20 cellular contexts compared by ENCODE assay signal in the genomic region with DNA sequence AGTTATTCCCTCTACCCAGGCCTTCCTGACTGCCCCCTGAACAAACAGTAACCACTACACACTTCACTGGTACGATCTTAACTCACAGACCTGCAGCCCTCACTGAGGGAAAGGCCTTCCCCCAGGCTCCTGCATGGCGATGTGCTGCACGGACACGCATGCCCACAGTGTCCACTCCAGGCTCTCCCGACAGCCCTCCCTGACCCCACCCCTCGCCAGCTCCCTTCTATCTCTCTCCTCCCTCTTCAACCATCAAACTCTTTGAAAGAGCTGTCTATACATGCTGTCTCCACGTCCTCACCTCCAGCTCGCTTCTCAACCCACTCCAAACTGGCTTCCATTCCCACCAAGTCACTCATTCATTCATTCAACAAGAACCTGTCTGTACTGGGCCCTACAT. TPM values are rescaled to one million over a fixed set of nuclear protein-coding genes. Genes with fewer than 3 reads are reported as not detected.
DNase-seq lines count a peak whose midpoint lies in the region; ATAC-seq and TF ChIP-seq lines count a peak whose summit lies in the region.
"Had no signal": no experiment of that assay in that cellular context is flagged by ENCODE, and none has a peak within 500 bp of the region (broad histone marks: within the 10 kb centered on the region; RNA-seq: fewer than 3 reads in every experiment).

No MANE protein-coding gene starts in this region.

- no peak for TF ChIP-seq CTCF in heart right ventricle (IDR thresholded peaks at IDR 0.05)

- CTCF ChIA-PET in activated CD8-positive, alpha-beta memory T cell treated with anti-CD3 and anti-CD28 coated beads, Interleukin-2, amount 10 ng/mL, durations not matched to agents 7 days and 5 days (lab: Charles Lee), result interaction anchor here (1.0 to 1.7 kb wide), 3 partner anchors 16 to 150 kb away, joined by 3 to 6 read pairs (median 4); a partner anchor contains a TSS

- DNase-seq in activated CD8-positive, alpha-beta memory T cell treated with anti-CD3 and anti-CD28 coated beads, Interleukin-2, amount 10 ng/mL, durations not matched to agents 7 days and 5 days, result peak; percentile 15
- DNase-seq in activated CD8-positive, alpha-beta memory T cell treated with anti-CD3 and anti-CD28 coated beads, Interleukin-2, amount 50 U/mL, for 48 hours, result no peak
- DNase-seq in heart right ventricle (peak in 1 of 2 donors; percentile 55), mesenteric fat pad (ENCODE audit: low spot score) (peak; percentile 81)
- DNase-seq: 8988T, DMS79 treated with DMSO at 0.1 percent for 48 hours, GOT3, KG1, NCI-H1436, NCI-H2029, NCI-H2171 treated with DMSO at 0.1 percent for 48 hours, NCI-H510A, SHP77 had no signal

- H3K4me3 Mint-ChIP-seq in activated CD8-positive, alpha-beta memory T cell treated with anti-CD3 and anti-CD28 coated beads, Interleukin-2, amount 10 ng/mL, durations not matched to agents 7 days and 5 days, result no peak overlapping the region
- H3K4me3 Mint-ChIP-seq: CD8-positive, alpha-beta T cell had no signal

- peaks cover 4% of the 10 kb centered on the region for H3K4me1 Mint-ChIP-seq in activated CD8-positive, alpha-beta memory T cell treated with anti-CD3 and anti-CD28 coated beads, Interleukin-2, amount 10 ng/mL, durations not matched to agents 7 days and 5 days

- ATAC-seq in activated CD8-positive, alpha-beta memory T cell treated with anti-CD3 and anti-CD28 coated beads, Interleukin-2, amount 10 ng/mL, durations not matched to agents 7 days and 5 days, result no peak
- ATAC-seq in heart right ventricle (peak; percentile 12 to 66 (median 36)), GM21723 (IDR thresholded peaks at IDR 0.05; ENCODE audit: unreplicated experiment) (no peak), GM18858 (IDR thresholded peaks at IDR 0.05; ENCODE audit: unreplicated experiment) (no peak), GM21717 (IDR thresholded peaks at IDR 0.05; ENCODE audit: unreplicated experiment) (no peak), HG02642 (IDR thresholded peaks at IDR 0.05; ENCODE audit: poor library complexity, unreplicated experiment) (no peak)
- ATAC-seq: CD8-positive, alpha-beta T cell; HepG2; Panc1 had no signal

- peaks cover 0 to 38% (median 18%) of the 10 kb centered on the region in 7 donors for H3K27me3 ChIP-seq in heart right ventricle

- no peak overlapping the region for H3K27ac Mint-ChIP-seq in activated CD8-positive, alpha-beta memory T cell treated with anti-CD3 and anti-CD28 coated beads, Interleukin-2, amount 10 ng/mL, durations not matched to agents 7 days and 5 days
- H3K27ac Mint-ChIP-seq: CD8-positive, alpha-beta T cell had no signal

- peaks cover 3% of the 10 kb centered on the region for H3K27me3 Mint-ChIP-seq in activated CD8-positive, alpha-beta memory T cell treated with anti-CD3 and anti-CD28 coated beads, Interleukin-2, amount 10 ng/mL, durations not matched to agents 7 days and 5 days

- H3K4me3 ChIP-seq in heart right ventricle, result peak overlapping the region in 2 of 10 donors; percentile 7 to 18

- peak overlapping the region in 9 of 10 donors; percentile 49 to 98 (median 92) for H3K27ac ChIP-seq in heart right ventricle

- H3K36me3 Mint-ChIP-seq in activated CD8-positive, alpha-beta memory T cell treated with anti-CD3 and anti-CD28 coated beads, Interleukin-2, amount 10 ng/mL, durations not matched to agents 7 days and 5 days, result no peaks in the 10 kb centered on the region
- H3K36me3 Mint-ChIP-seq: CD8-positive, alpha-beta T cell had no signal

- peaks cover 7 to 80% (median 40%) of the 10 kb centered on the region in 9 donors for H3K4me1 ChIP-seq in heart right ventricle

- no peaks in the 10 kb centered on the region for H3K36me3 ChIP-seq in heart right ventricle

- intact Hi-C loops in heart right ventricle (cut with DNase I), result loop anchor here in 2 of 10 donors (5.0 kb wide), 2 partner anchors 33 to 63 kb away; no protein-coding TSS in a partner anchor

- no peaks in the 10 kb centered on the region for H3K9me3 ChIP-seq in heart right ventricle

- 29 to 46% methylated on average over 8 of the region's 8 CpGs for WGBS in heart right ventricle, 2 donors

- no peaks in the 10 kb centered on the region for H3K9me3 Mint-ChIP-seq in activated CD8-positive, alpha-beta memory T cell treated with anti-CD3 and anti-CD28 coated beads, Interleukin-2, amount 10 ng/mL, durations not matched to agents 7 days and 5 days (ENCODE audit: low read depth)
- H3K9me3 Mint-ChIP-seq: CD8-positive, alpha-beta T cell had no signal

RNA-seq across cellular contexts. Expression of a gene that starts 3.9 kb away (rescaled TPM):
- total RNA-seq in activated CD8-positive, alpha-beta memory T cell treated with anti-CD3 and anti-CD28 coated beads, Interleukin-2, amount 10 ng/mL, durations not matched to agents 7 days and 5 days, result not detected
- total RNA-seq in heart right ventricle, result 100 to 1,000 TPM; 122 to 254 (median 182) TPM
- polyA plus RNA-seq in heart right ventricle, result 10 to 100 TPM; 29.9 to 61.5 TPM
- 0.58 TPM for total RNA-seq in mesenteric fat pad
- total RNA-seq: HepG2 had no signal

Comparison
In these comparisons a context has a peak if more than half of its experiments do, and no peak if none do; other contexts are left out.
1. ATAC-seq: peak in heart right ventricle (8 of 8); none in activated CD8-positive, alpha-beta memory T cell treated with anti-CD3 and anti-CD28 coated beads, Interleukin-2, amount 10 ng/mL, durations not matched to agents 7 days and 5 days (single experiment), GM21723 (single experiment), GM18858 (single experiment), GM21717 (single experiment) and HG02642 (single experiment).
2. RNA of a gene that starts 3.9 kb away (total RNA-seq): 122 to 254 TPM in heart right ventricle; 0.58 TPM in mesenteric fat pad (single experiment) and not detected in activated CD8-positive, alpha-beta memory T cell treated with anti-CD3 and anti-CD28 coated beads, Interleukin-2, amount 10 ng/mL, durations not matched to agents 7 days and 5 days; every median in the first group is over 10 times any median in the second.